10 cellular contexts compared by ENCODE assay signal in the genomic region with DNA sequence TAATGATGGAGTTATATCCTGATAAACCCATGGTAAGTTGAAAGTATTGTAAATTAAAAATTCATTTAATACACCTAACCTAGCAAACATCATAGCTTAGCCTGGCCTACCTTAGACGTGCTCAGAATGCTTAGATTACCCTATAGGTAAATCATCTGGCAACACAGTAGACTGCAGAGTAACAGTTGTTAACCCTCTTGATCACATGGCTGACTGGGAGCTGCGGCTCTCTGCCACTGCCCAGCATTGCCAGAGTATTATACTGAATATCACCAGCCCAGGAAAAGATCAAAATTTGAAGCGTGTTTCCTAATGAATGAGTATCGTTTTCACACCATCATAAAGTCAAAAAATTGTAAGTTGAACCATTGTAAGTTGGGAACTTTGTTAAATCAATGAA. TPM values are rescaled to one million over a fixed set of nuclear protein-coding genes. Genes with fewer than 3 reads are reported as not detected.
DNase-seq lines count a peak whose midpoint lies in the region; ATAC-seq and TF ChIP-seq lines count a peak whose summit lies in the region.
"Had no signal": no experiment of that assay in that cellular context is flagged by ENCODE, and none has a peak within 500 bp of the region (broad histone marks: within the 10 kb centered on the region; RNA-seq: fewer than 3 reads in every experiment).

No MANE protein-coding gene starts in this region.

- no peaks in the 10 kb centered on the region for H3K9me3 ChIP-seq in body of pancreas
- H3K9me3 ChIP-seq in upper lobe of right lung: no peaks in the 10 kb centered on the region
- H3K9me3 ChIP-seq: BE2C had no signal

- WGBS in body of pancreas, 2 donors: 9 to 17% methylated on average over 4 of the region's 4 CpGs

- CTCF ChIA-PET in activated naive CD4-positive, alpha-beta T cell treated with anti-CD3 and anti-CD28 coated beads for 36 hours (lab: Charles Lee): interaction anchor here (0.6 to 5.7 kb wide), 7 partner anchors 63 to 421 kb away, joined by 3 to 56 read pairs (median 5); partner anchors contain the start of gene SLC11A2

- H3K4me1 ChIP-seq in body of pancreas: peaks cover 14% of the 10 kb centered on the region
- peaks cover 10% of the 10 kb centered on the region for H3K4me1 ChIP-seq in upper lobe of right lung

- H3K4me3 Mint-ChIP-seq in activated naive CD4-positive, alpha-beta T cell treated with anti-CD3 and anti-CD28 coated beads for 36 hours: no peak overlapping the region
- H3K4me3 Mint-ChIP-seq in mesothelial cell of epicardium: no peak overlapping the region

- H3K4me3 ChIP-seq in body of pancreas (no peak overlapping the region), upper lobe of right lung (no peak overlapping the region)

- no peaks in the 10 kb centered on the region for H3K9me3 Mint-ChIP-seq in activated naive CD4-positive, alpha-beta T cell treated with anti-CD3 and anti-CD28 coated beads for 36 hours
- H3K9me3 Mint-ChIP-seq in mesothelial cell of epicardium: no peaks in the 10 kb centered on the region

- H3K36me3 Mint-ChIP-seq in activated naive CD4-positive, alpha-beta T cell treated with anti-CD3 and anti-CD28 coated beads for 36 hours (ENCODE audit: low read depth): no peaks in the 10 kb centered on the region
- H3K36me3 Mint-ChIP-seq in mesothelial cell of epicardium: no peaks in the 10 kb centered on the region

- no peaks in the 10 kb centered on the region for H3K36me3 ChIP-seq in body of pancreas (replicated peaks in 1 of 2; ENCODE audit: insufficient read depth in 1 of 2, low read depth in 2 of 2)
- H3K36me3 ChIP-seq in upper lobe of right lung: peaks cover 11% of the 10 kb centered on the region

- intact Hi-C loops in activated naive CD4-positive, alpha-beta T cell treated with anti-CD3 and anti-CD28 coated beads for 36 hours (cut with micrococcal nuclease): loop anchor here (1.0 to 5.0 kb wide), 6 partner anchors 60 to 517 kb away; partner anchors contain the start of gene DIP2B
- intact Hi-C loops in body of pancreas (cut with DNase I) (loop anchor here (10.0 kb wide), 1 partner anchor 520 kb away; the partner anchor contains the start of gene CELA1), upper lobe of right lung (cut with DNase I) (no loop called here)

- H3K4me1 Mint-ChIP-seq in activated naive CD4-positive, alpha-beta T cell treated with anti-CD3 and anti-CD28 coated beads for 36 hours (ENCODE audit: low read depth): peaks cover 10% of the 10 kb centered on the region
- H3K4me1 Mint-ChIP-seq in mesothelial cell of epicardium: peaks cover 17% of the 10 kb centered on the region

- ATAC-seq in body of pancreas (peak; percentile 57), upper lobe of right lung (no peak)

- H3K27ac Mint-ChIP-seq in activated naive CD4-positive, alpha-beta T cell treated with anti-CD3 and anti-CD28 coated beads for 36 hours: peak overlapping the region; percentile 52
- peak overlapping the region; percentile 79 for H3K27ac Mint-ChIP-seq in mesothelial cell of epicardium

- TF ChIP-seq POLR2A in body of pancreas (IDR thresholded peaks at IDR 0.05): no peak

- peak overlapping the region; percentile 65 to 76 (median 70) for H3K27ac ChIP-seq in body of pancreas
- peak overlapping the region; percentile 56 for H3K27ac ChIP-seq in upper lobe of right lung

- no peak for DNase-seq in activated naive CD4-positive, alpha-beta T cell treated with anti-CD3 and anti-CD28 coated beads for 36 hours
- no peak for DNase-seq in activated naive CD4-positive, alpha-beta T cell treated with anti-CD3 and anti-CD28 coated beads, Interleukin-2, amount 50 U/mL, for 16 hours
- DNase-seq in body of pancreas (no peak), mesothelial cell of epicardium (ENCODE audit: low spot score in 2 of 2, unreplicated experiment in 2 of 2) (no peak), upper lobe of right lung (no peak), NCI-H146 treated with DMSO at 0.1 percent for 48 hours (lab: John Stamatoyannopoulos, UW; ENCODE audit: unreplicated experiment) (no peak), HuH-7.5 (ENCODE audit: low spot score) (no peak), SHP77 treated with DMSO at 0.1 percent for 48 hours (lab: John Stamatoyannopoulos, UW) (no peak)
- DNase-seq: BE2C, cortex of kidney had no signal

- H3K27me3 Mint-ChIP-seq in activated naive CD4-positive, alpha-beta T cell treated with anti-CD3 and anti-CD28 coated beads for 36 hours (ENCODE audit: low read depth): no peaks in the 10 kb centered on the region
- H3K27me3 Mint-ChIP-seq in mesothelial cell of epicardium (ENCODE audit: low read depth): no peaks in the 10 kb centered on the region

- H3K27me3 ChIP-seq in body of pancreas: no peaks in the 10 kb centered on the region
- H3K27me3 ChIP-seq in upper lobe of right lung: no peaks in the 10 kb centered on the region
- H3K27me3 ChIP-seq: BE2C had no signal

- TF ChIP-seq CTCF in body of pancreas (IDR thresholded peaks at IDR 0.05): no peak
- no peak for TF ChIP-seq CTCF in mesothelial cell of epicardium (IDR thresholded peaks at IDR 0.05; ENCODE audit: unreplicated experiment)
- TF ChIP-seq CTCF in upper lobe of right lung (IDR thresholded peaks at IDR 0.05): no peak

RNA-seq across cellular contexts. Expression of gene TMPRSS12, which starts 17.8 kb away (rescaled TPM):
- not detected for total RNA-seq in activated naive CD4-positive, alpha-beta T cell treated with anti-CD3 and anti-CD28 coated beads for 36 hours
- total RNA-seq in body of pancreas: not detected
- 0.24 to 0.27 TPM in 2 of 3 replicates, not detected in the other for total RNA-seq in mesothelial cell of epicardium
- not detected for total RNA-seq in upper lobe of right lung
